In the genomic region with DNA sequence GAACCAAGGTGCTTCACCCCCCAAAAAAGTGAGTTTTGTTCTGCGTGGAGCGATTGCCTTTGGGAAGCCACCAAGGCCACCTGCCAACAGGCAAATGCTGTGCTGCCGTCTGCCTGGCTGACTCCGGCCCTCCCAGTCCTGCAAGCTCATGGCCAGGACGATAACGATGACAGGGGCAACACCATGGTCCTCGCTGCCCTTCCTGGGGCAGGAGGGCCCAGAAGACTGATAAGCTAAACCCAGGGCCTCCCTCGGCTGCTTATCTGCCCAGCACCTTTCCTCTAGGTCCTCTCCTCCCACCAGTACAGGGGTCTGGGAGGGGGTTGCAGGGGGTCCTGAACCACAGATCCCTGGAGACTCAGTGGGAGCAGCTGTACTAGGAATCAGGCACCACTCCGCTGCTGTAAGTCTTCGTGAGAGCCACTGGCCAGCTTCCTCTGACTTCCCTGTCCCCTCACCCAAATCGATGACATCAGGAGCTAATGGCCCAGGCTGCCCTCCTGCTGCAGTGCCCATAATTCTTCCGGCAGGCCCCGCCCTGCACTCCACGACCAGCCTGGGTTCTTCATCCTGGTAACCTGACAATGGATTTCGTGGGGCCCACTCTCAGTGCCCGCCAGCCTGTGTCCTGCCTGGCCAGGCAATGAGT, we compare ENCODE assay signal across 24 cellular contexts. TPM values are rescaled to one million over a fixed set of nuclear protein-coding genes. Genes with fewer than 3 reads are reported as not detected.
DNase-seq lines count a peak whose midpoint lies in the region; ATAC-seq, FAIRE-seq and TF ChIP-seq lines count a peak whose summit lies in the region.
"Had no signal": no experiment of that assay in that cellular context is flagged by ENCODE, and none has a peak within 500 bp of the region (broad histone marks: within the 10 kb centered on the region; RNA-seq: fewer than 3 reads in every experiment).

No MANE protein-coding gene starts in this region.

- POLR2A ChIA-PET in IMR-90 (lab: Charles Lee; ENCODE audit: unreplicated experiment) = no interaction called here

- H3K4ac ChIP-seq in IMR-90 (ENCODE audit: low read depth, low read length) = no peak overlapping the region

- H3K9me3 ChIP-seq in IMR-90 (ENCODE audit: control insufficient read depth, insufficient read depth, low read length) (no peaks in the 10 kb centered on the region), heart right ventricle (no peaks in the 10 kb centered on the region), psoas muscle (no peaks in the 10 kb centered on the region)
- H3K9me3 ChIP-seq: thoracic aorta had no signal

- no peak for TF ChIP-seq CTCF in IMR-90 (conservative IDR thresholded peaks at IDR 0.05; ENCODE audit: low read depth, low read length)
- no peak for TF ChIP-seq CTCF in brain (conservative IDR thresholded peaks at IDR 0.05)
- no peak for TF ChIP-seq CTCF in heart right ventricle (IDR thresholded peaks at IDR 0.05)
- no peak for TF ChIP-seq CTCF in psoas muscle (IDR thresholded peaks at IDR 0.05)
- TF ChIP-seq CTCF in progenitor cell of endocrine pancreas (IDR thresholded peaks at IDR 0.05; ENCODE audit: unreplicated experiment) = no peak

- H2BK20ac ChIP-seq in IMR-90 (ENCODE audit: low read depth, low read length) = no peak overlapping the region

- no peak overlapping the region for H3K23ac ChIP-seq in IMR-90 (ENCODE audit: low read depth, low read length)

- dilution Hi-C loops in IMR-90 (cut with HindIII; ENCODE audit: low sequenced_read_pairs, unreplicated experiment) = no loop called here

- H3K36me3 ChIP-seq in IMR-90 (ENCODE audit: control insufficient read depth, insufficient read depth, low read length) (peaks cover 15% of the 10 kb centered on the region), heart right ventricle (peaks cover 0 to 19% (median 6%) of the 10 kb centered on the region in 9 donors), psoas muscle (ENCODE audit: insufficient read depth in 1 of 2, low read depth in 1 of 2) (peaks cover 0 to 25% of the 10 kb centered on the region in 2 donors)

- H2AK5ac ChIP-seq in IMR-90 (ENCODE audit: low read depth, low read length) = no peak overlapping the region

- ATAC-seq in IMR-90 (ENCODE audit: low read depth) (no peak), heart right ventricle (peak in 1 of 8 donors; percentile 12), psoas muscle (peak in 1 of 4 donors; percentile 0)
- ATAC-seq: activated CD8-positive, alpha-beta T cell treated with anti-CD3 and anti-CD28 coated beads for 36 hours; GM12878 had no signal

- H4K8ac ChIP-seq in IMR-90 (ENCODE audit: low read depth in 2 of 2, low read length in 2 of 2) = no peak overlapping the region

- H3K27me3 Mint-ChIP-seq in brain (no peaks in the 10 kb centered on the region), progenitor cell of endocrine pancreas (no peaks in the 10 kb centered on the region)
- H3K27me3 Mint-ChIP-seq: activated CD8-positive, alpha-beta T cell treated with anti-CD3 and anti-CD28 coated beads for 36 hours had no signal

- H3K27ac ChIP-seq in IMR-90 (ENCODE audit: insufficient read depth, low read length) (no peak overlapping the region), heart right ventricle (peak overlapping the region; percentile 68 to 96 (median 88)), psoas muscle (peak overlapping the region; percentile 90)
- H3K27ac ChIP-seq: thoracic aorta, WERI-Rb-1 had no signal

- no peak overlapping the region for H3K18ac ChIP-seq in IMR-90 (ENCODE audit: low read depth, low read length)

- no peak for TF ChIP-seq RAD21 in IMR-90 (IDR thresholded peaks at IDR 0.05; ENCODE audit: low read length)

- no TSS peak for BruUV-seq in IMR-90 (replicated peaks; lab: Mats Ljungman, UMichigan)

- no peaks in the 10 kb centered on the region for H3K9me3 Mint-ChIP-seq in brain
- no peaks in the 10 kb centered on the region for H3K9me3 Mint-ChIP-seq in progenitor cell of endocrine pancreas (ENCODE audit: low read depth)
- H3K9me3 Mint-ChIP-seq: activated CD8-positive, alpha-beta T cell treated with anti-CD3 and anti-CD28 coated beads for 36 hours; neural crest cell had no signal

- H3K4me1 Mint-ChIP-seq in brain = peaks cover 9% of the 10 kb centered on the region
- H3K4me1 Mint-ChIP-seq in progenitor cell of endocrine pancreas (ENCODE audit: low read depth) = peaks cover 10% of the 10 kb centered on the region

- no peak for FAIRE-seq in GM12892 (lab: Jason Lieb, UNC)
- FAIRE-seq: GM12878 had no signal

- no peaks in the 10 kb centered on the region for H4K20me1 ChIP-seq in IMR-90 (ENCODE audit: insufficient read depth, low read length)

- H4K91ac ChIP-seq in IMR-90 (ENCODE audit: insufficient read depth, low read depth, low read length) = no peak overlapping the region

- H3K4me3 ChIP-seq in IMR-90 (ENCODE audit: insufficient read depth, low read depth, low read length) (no peak overlapping the region), heart right ventricle (no peak overlapping the region), psoas muscle (no peak overlapping the region)
- H3K4me3 ChIP-seq: GM12878, thoracic aorta had no signal

- H3K27me3 ChIP-seq in IMR-90 (ENCODE audit: control insufficient read depth, insufficient read depth, low read length) (no peaks in the 10 kb centered on the region), heart right ventricle (no peaks in the 10 kb centered on the region), psoas muscle (ENCODE audit: insufficient read depth in 3 of 3, low read length in 2 of 3) (no peaks in the 10 kb centered on the region)

- CTCF ChIA-PET in IMR-90 (lab: Yijun Ruan, JAX) = no interaction called here

- no peak overlapping the region for H4K5ac ChIP-seq in IMR-90 (ENCODE audit: low read depth, low read length)

- no peak for TF ChIP-seq POLR2A in IMR-90 (IDR thresholded peaks at IDR 0.05; ENCODE audit: low read depth, low read length)
- TF ChIP-seq POLR2A in GM12892 (IDR thresholded peaks at IDR 0.05; ENCODE audit: low read depth, low read length) = no peak

- no peak overlapping the region for H3K4me2 ChIP-seq in IMR-90 (ENCODE audit: low read depth, low read length)

- no peak overlapping the region for H3K4me3 Mint-ChIP-seq in brain
- H3K4me3 Mint-ChIP-seq in progenitor cell of endocrine pancreas (ENCODE audit: low read depth) = no peak overlapping the region
- H3K4me3 Mint-ChIP-seq: activated CD8-positive, alpha-beta T cell treated with anti-CD3 and anti-CD28 coated beads for 36 hours; activated naive CD4-positive, alpha-beta T cell treated with anti-CD3 and anti-CD28 coated beads for 36 hours had no signal

- peak overlapping the region; percentile 65 for H2AK9ac ChIP-seq in IMR-90 (replicated peaks; ENCODE audit: low read depth, low read length, poor library complexity)

- H2AFZ ChIP-seq in IMR-90 (replicated peaks; ENCODE audit: low read length, poor library complexity) = no peak overlapping the region

- H2BK5ac ChIP-seq in IMR-90 (ENCODE audit: low read depth, low read length, poor library complexity, severe bottlenecking) = no peak overlapping the region

- in situ Hi-C loops in IMR-90 (cut with MboI; ENCODE audit: low sequenced_read_pairs) = no loop called here

- no peaks in the 10 kb centered on the region; the same call in 1 of the 2 replicates for H3K9me1 ChIP-seq in IMR-90 (ENCODE audit: insufficient read depth, low read length)

- H3K4me1 ChIP-seq in IMR-90 (ENCODE audit: control insufficient read depth, insufficient read depth, low read length) (peaks cover 4% of the 10 kb centered on the region; the same call in 1 of the 2 replicates), heart right ventricle (peaks cover 5 to 83% (median 43%) of the 10 kb centered on the region in 9 donors), psoas muscle (peaks cover 50% of the 10 kb centered on the region)

- no peak overlapping the region for H3K9ac ChIP-seq in IMR-90 (ENCODE audit: low read depth, low read length)

- no peak overlapping the region for H3K56ac ChIP-seq in IMR-90 (ENCODE audit: extremely low read depth, insufficient read depth, low read length)

- H2BK120ac ChIP-seq in IMR-90 (ENCODE audit: low read depth, low read length) = no peak overlapping the region

- intact Hi-C loops in IMR-90 (cut with micrococcal nuclease) (no loop called here), heart right ventricle (cut with DNase I) (no loop called here), psoas muscle (cut with DNase I) (no loop called here)

- no peaks in the 10 kb centered on the region for H3K36me3 Mint-ChIP-seq in brain
- H3K36me3 Mint-ChIP-seq in progenitor cell of endocrine pancreas (ENCODE audit: insufficient read depth) = peaks cover 4% of the 10 kb centered on the region

- no peak overlapping the region for H3K14ac ChIP-seq in IMR-90 (replicated peaks; ENCODE audit: low read depth, low read length)

- H3K27ac Mint-ChIP-seq in brain (peak overlapping the region in 3 of 5 experiments; percentile 7 to 70 (median 68)), progenitor cell of endocrine pancreas (no peak overlapping the region)
- H3K27ac Mint-ChIP-seq: activated CD8-positive, alpha-beta T cell treated with anti-CD3 and anti-CD28 coated beads for 36 hours; activated naive CD4-positive, alpha-beta T cell treated with anti-CD3 and anti-CD28 coated beads for 36 hours had no signal

- WGBS in IMR-90 (ENCODE audit: extremely low coverage in 2 of 2, insufficient read length in 1 of 2), 2 experiments = 78% methylated on average over 8 of the region's 16 CpGs; no CpG with 5 or more reads in 1 of the 2 experiments
- 51 to 56% methylated on average over 16 of the region's 16 CpGs for WGBS in heart right ventricle, 2 donors
- 36 to 54% (median 39%) methylated on average over 16 of the region's 16 CpGs for WGBS in psoas muscle, 3 donors

- peaks cover 11 to 16% of the 10 kb centered on the region in 2 experiments for H3K79me1 ChIP-seq in IMR-90 (ENCODE audit: low read depth in 1 of 2, low read length in 2 of 2)

- H2BK15ac ChIP-seq in IMR-90 (ENCODE audit: low read depth, low read length) = no peak overlapping the region

- DNase-seq in IMR-90 (no peak), heart right ventricle (peak in 1 of 2 donors; percentile 35), psoas muscle (no peak), GM12892 (ENCODE audit: insufficient read length) (no peak), Kasumi-1 (lab: John Stamatoyannopoulos, UW) (no peak), progenitor cell of endocrine pancreas (ENCODE audit: low spot score, unreplicated experiment) (no peak), DMS114 treated with DMSO at 0.1 percent for 48 hours (lab: John Stamatoyannopoulos, UW; ENCODE audit: unreplicated experiment) (no peak)
- DNase-seq: activated CD8-positive, alpha-beta T cell treated with anti-CD3 and anti-CD28 coated beads for 36 hours; activated naive CD4-positive, alpha-beta T cell treated with anti-CD3 and anti-CD28 coated beads for 36 hours; activated T-cell treated with anti-CD3 and anti-CD28 coated beads, Interleukin-2, amount 50 U/mL, for 1 hour; anterior cingulate cortex; DMS 273 treated with DMSO at 0.1 percent for 48 hours; foreskin fibroblast; GF-D8; NCI-H2107; NCI-H510A; SHP77 treated with DMSO at 0.1 percent for 48 hours; stimulated activated CD4-positive, alpha-beta T cell treated with anti-CD3 and anti-CD28 coated beads, Interleukin-15, amount 100 ng/mL, for 24 hours; T-helper 1 cell; WERI-Rb-1 had no signal

RNA-seq across cellular contexts. Expression of a gene that starts 5.2 kb away (rescaled TPM):
- total RNA-seq in IMR-90 (2012; rRNA removed) (3.9 and 5.3 TPM in 2 replicates), heart right ventricle (100 to 1,000 TPM in 8 of 10 donors, 10 to 100 TPM in 2; 94.4 to 264 (median 124) TPM), psoas muscle (100 to 1,000 TPM in 2 of 4 donors, 10 to 100 TPM in 2; 48.1 to 126 (median 98.0) TPM), progenitor cell of endocrine pancreas (24.5 and 26.5 TPM in 2 replicates)
- polyA plus RNA-seq in IMR-90 (2012; rRNA removed) (15.7 and 25.8 TPM in 2 replicates), brain (ENCODE audit: insufficient read depth, low read depth, low replicate concordance) (9.0 TPM), heart right ventricle (100 to 1,000 TPM; 102 to 117 TPM), psoas muscle (10 to 100 TPM; 22.7 to 74.4 (median 36.6) TPM)
- polyA plus RNA-seq in IMR-90 (2012; cell fraction: cytosol; rRNA removed) = 10.3 and 41.0 TPM in 2 replicates
- polyA plus RNA-seq in IMR-90 (2012; cell fraction: nucleus; rRNA removed; ENCODE audit: low replicate concordance) = 48.7 and 143 TPM in 2 replicates
- 3.3 TPM for polyA plus RNA-seq in GM12892 (2012; ENCODE audit: missing spikeins)
